In genomic region chr15:88649286-88649733, GRCh38 we compare ENCODE assay signal across 9 cellular contexts. TPM values are rescaled to one million over a fixed set of nuclear protein-coding genes. Genes with fewer than 3 reads are reported as not detected.
DNase-seq lines count a peak whose midpoint lies in the region; ATAC-seq and TF ChIP-seq lines count a peak whose summit lies in the region.
"Had no signal": no experiment of that assay in that cellular context is flagged by ENCODE, and none has a peak within 500 bp of the region (broad histone marks: within the 10 kb centered on the region; RNA-seq: fewer than 3 reads in every experiment).

No MANE protein-coding gene starts in this region.

- CTCF ChIA-PET in activated CD8-positive, alpha-beta T cell treated with anti-CD3 and anti-CD28 coated beads, Interleukin-2, amount 10 ng/mL, durations not matched to agents 7 days and 5 days (lab: Charles Lee), result interaction anchor here (0.7 to 4.1 kb wide), 3 partner anchors 24 to 30 kb away, joined by 3 to 27 read pairs (median 3); no protein-coding TSS in a partner anchor

- peaks cover 0 to 40% (median 18%) of the 10 kb centered on the region in 4 donors for H3K36me3 ChIP-seq in stomach

- H3K4me1 ChIP-seq in stomach, result peaks cover 21 to 66% (median 49%) of the 10 kb centered on the region in 4 donors

- H3K27ac Mint-ChIP-seq in activated CD8-positive, alpha-beta T cell treated with anti-CD3 and anti-CD28 coated beads, Interleukin-2, amount 10 ng/mL, durations not matched to agents 7 days and 5 days, result peak overlapping the region; percentile 97

- no peak for TF ChIP-seq CTCF in stomach (IDR thresholded peaks at IDR 0.05)

- DNase-seq in activated CD8-positive, alpha-beta T cell treated with anti-CD3 and anti-CD28 coated beads, Interleukin-2, amount 10 ng/mL, durations not matched to agents 7 days and 5 days, result peak; percentile 81
- peak; percentile 11 for DNase-seq in effector CD8-positive, alpha-beta T cell (lab: John Stamatoyannopoulos, UW)
- DNase-seq in myocyte (ENCODE audit: low read depth) (peak; percentile 57), stomach (peak; percentile 53), NCI-H1417 treated with DMSO at 0.1 percent for 48 hours (lab: John Stamatoyannopoulos, UW) (no peak)

- H3K27me3 Mint-ChIP-seq in activated CD8-positive, alpha-beta T cell treated with anti-CD3 and anti-CD28 coated beads, Interleukin-2, amount 10 ng/mL, durations not matched to agents 7 days and 5 days (ENCODE audit: low read depth), result no peaks in the 10 kb centered on the region

- 20 to 47% (median 32%) methylated on average over 12 of the region's 12 CpGs for WGBS in stomach, 5 donors

- no peak overlapping the region for H3K4me3 ChIP-seq in stomach
- H3K4me3 ChIP-seq: body of pancreas had no signal

- H3K9me3 Mint-ChIP-seq in activated CD8-positive, alpha-beta T cell treated with anti-CD3 and anti-CD28 coated beads, Interleukin-2, amount 10 ng/mL, durations not matched to agents 7 days and 5 days (ENCODE audit: insufficient read depth), result no peaks in the 10 kb centered on the region

- H3K27ac ChIP-seq in stomach, result peak overlapping the region; percentile 72 to 89 (median 84)

- intact Hi-C loops in stomach (cut with DNase I; ENCODE audit: low total_unique reads), result no loop called here

- no peak for TF ChIP-seq POLR2A in stomach (IDR thresholded peaks at IDR 0.05)

- H3K27me3 ChIP-seq in stomach, result no peaks in the 10 kb centered on the region
- H3K27me3 ChIP-seq: body of pancreas had no signal

- H3K9me3 ChIP-seq in stomach, result no peaks in the 10 kb centered on the region
- H3K9me3 ChIP-seq: body of pancreas had no signal

- H3K36me3 Mint-ChIP-seq in activated CD8-positive, alpha-beta T cell treated with anti-CD3 and anti-CD28 coated beads, Interleukin-2, amount 10 ng/mL, durations not matched to agents 7 days and 5 days (ENCODE audit: low read depth), result peaks cover 62% of the 10 kb centered on the region

- POLR2A ChIA-PET in activated CD8-positive, alpha-beta T cell treated with anti-CD3 and anti-CD28 coated beads, Interleukin-2, amount 10 ng/mL, durations not matched to agents 7 days and 5 days (lab: Charles Lee), result interaction anchor here (0.6 to 2.1 kb wide), 7 partner anchors 9 to 686 kb away, joined by 3 to 8 read pairs (median 4); partner anchors contain the start of gene POLG

- H3K4me3 Mint-ChIP-seq in activated CD8-positive, alpha-beta T cell treated with anti-CD3 and anti-CD28 coated beads, Interleukin-2, amount 10 ng/mL, durations not matched to agents 7 days and 5 days, result peak overlapping the region; percentile 59

- no peak for TF ChIP-seq EP300 in stomach (IDR thresholded peaks at IDR 0.05)

- peaks cover 77% of the 10 kb centered on the region for H3K4me1 Mint-ChIP-seq in activated CD8-positive, alpha-beta T cell treated with anti-CD3 and anti-CD28 coated beads, Interleukin-2, amount 10 ng/mL, durations not matched to agents 7 days and 5 days (ENCODE audit: low read depth)

- ATAC-seq in GM18868 (IDR thresholded peaks at IDR 0.05; ENCODE audit: unreplicated experiment) (peak; percentile 84), HG03354 (IDR thresholded peaks at IDR 0.05; ENCODE audit: poor library complexity, severe bottlenecking, unreplicated experiment) (peak; percentile 51), GM18520 (IDR thresholded peaks at IDR 0.05; ENCODE audit: unreplicated experiment) (no peak)
- peak; percentile 82 for ATAC-seq in activated CD8-positive, alpha-beta T cell treated with anti-CD3 and anti-CD28 coated beads, Interleukin-2, amount 10 ng/mL, durations not matched to agents 7 days and 5 days

RNA-seq across cellular contexts. Expression of gene ISG20, which starts 10.5 kb away (rescaled TPM):
- 100 to 1,000 TPM; 141 to 151 TPM for total RNA-seq in activated CD8-positive, alpha-beta T cell treated with anti-CD3 and anti-CD28 coated beads, Interleukin-2, amount 10 ng/mL, durations not matched to agents 7 days and 5 days
- total RNA-seq in myocyte (0.16 and 0.29 TPM in 2 replicates), stomach (100 to 1,000 TPM in 1 of 5 donors, 10 to 100 TPM in 4; 15.6 to 104 (median 65.9) TPM)
- polyA plus RNA-seq in myocyte (2012), result 0.95 TPM
- 100 to 1,000 TPM in 1 of 3 donors, 10 to 100 TPM in 2; 51.9 to 137 (median 81.9) TPM for polyA plus RNA-seq in stomach

RNA-seq across cellular contexts. Expression of gene AEN, which starts 28.2 kb away (rescaled TPM):
- total RNA-seq in activated CD8-positive, alpha-beta T cell treated with anti-CD3 and anti-CD28 coated beads, Interleukin-2, amount 10 ng/mL, durations not matched to agents 7 days and 5 days, result 10 to 100 TPM; 52.6 to 53.2 TPM
- total RNA-seq in myocyte (50.3 and 52.3 TPM in 2 replicates), stomach (10 to 100 TPM in 4 of 5 donors, 1 to 10 TPM in 1; 1.8 to 35.3 (median 19.9) TPM)
- polyA plus RNA-seq in myocyte (2012), result 28.2 TPM
- polyA plus RNA-seq in stomach, result 10 to 100 TPM in 2 of 3 donors, 1 to 10 TPM in 1; 9.6 to 16.1 (median 12.1) TPM

Comparison
In these comparisons a context has a peak if more than half of its experiments do, and no peak if none do; other contexts are left out.
1. RNA of gene ISG20, which starts 10.5 kb away (total RNA-seq): 141 to 151 TPM in activated CD8-positive, alpha-beta T cell treated with anti-CD3 and anti-CD28 coated beads, Interleukin-2, amount 10 ng/mL, durations not matched to agents 7 days and 5 days and 15.6 to 104 TPM in stomach; 0.16 to 0.29 TPM in myocyte; every median in the first group is over 10 times any median in the second.